ENCODE assay signal across 15 cellular contexts in the genomic region with DNA sequence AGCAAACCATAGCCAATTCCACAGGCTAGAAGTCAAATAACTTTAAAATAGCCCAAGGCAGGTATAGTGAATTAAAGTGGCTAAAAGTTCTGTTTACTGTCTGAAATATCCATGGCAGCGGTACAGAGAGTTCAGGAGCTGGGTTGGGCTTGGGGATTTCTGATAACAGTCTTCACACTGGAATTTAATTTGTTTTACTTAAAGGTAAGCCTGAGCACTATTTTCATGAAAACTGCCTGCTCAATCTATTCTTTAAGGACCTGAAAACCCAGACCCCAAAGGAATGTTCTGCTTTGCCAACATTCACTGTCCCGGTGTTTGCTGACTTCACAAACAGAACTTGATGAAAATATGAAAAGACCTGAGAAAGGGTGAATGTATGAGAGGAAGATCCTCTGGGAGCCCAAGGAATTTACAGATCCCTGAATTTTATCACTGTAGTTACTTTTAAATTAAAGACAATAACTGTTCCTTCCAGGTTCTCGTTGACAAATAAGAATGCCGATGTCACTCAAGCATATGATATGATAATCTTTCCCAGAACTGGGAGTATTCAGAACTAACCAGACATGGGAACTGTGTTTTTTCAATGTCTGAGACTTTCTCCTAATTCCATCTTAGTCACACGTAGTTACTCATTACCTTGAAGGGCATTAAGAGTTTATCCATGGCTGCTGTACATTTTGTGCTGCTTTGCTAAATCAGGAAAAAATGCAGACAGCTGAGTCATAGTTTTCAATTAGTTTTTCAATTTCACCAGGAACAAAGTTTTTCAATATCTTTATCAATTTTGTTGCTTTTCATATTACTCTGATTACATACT. TPM values are rescaled to one million over a fixed set of nuclear protein-coding genes. Genes with fewer than 3 reads are reported as not detected.
DNase-seq lines count a peak whose midpoint lies in the region; ATAC-seq and TF ChIP-seq lines count a peak whose summit lies in the region.
"Had no signal": no experiment of that assay in that cellular context is flagged by ENCODE, and none has a peak within 500 bp of the region (broad histone marks: within the 10 kb centered on the region; RNA-seq: fewer than 3 reads in every experiment).

No MANE protein-coding gene starts in this region.

- H4K20me1 ChIP-seq in GM23338 (replicated peaks; ENCODE audit: insufficient read depth): no peaks in the 10 kb centered on the region
- no peaks in the 10 kb centered on the region for H4K20me1 ChIP-seq in hepatocyte (ENCODE audit: insufficient read depth, poor library complexity, severe bottlenecking)

- no peak for ATAC-seq in GM23338
- no peak for ATAC-seq in stimulated activated memory B cell treated with anti-CD40 and anti-IgM and Interleukin-4, amounts not matched to agents 10 μg/mL and 1 μg/mL and 100 μg/mL, for 72 hours
- no peak for ATAC-seq in sciatic nerve
- ATAC-seq: natural killer cell treated with Interleukin-12 subunit alpha and Interleukin-12 subunit beta and Interleukin-15 and Interleukin-18, amount 100 ng/mL, for 72 hours had no signal

- WGBS in hepatocyte (ENCODE audit: low lambda C conversion rate, missing lambda C conversion rate): 21% methylated on average over 5 of the region's 5 CpGs

- H3K27ac Mint-ChIP-seq in GM23338: no peak overlapping the region
- H3K27ac Mint-ChIP-seq in stimulated activated memory B cell treated with anti-CD40 and anti-IgM and Interleukin-4, amounts not matched to agents 10 μg/mL and 1 μg/mL and 100 μg/mL, for 72 hours: no peak overlapping the region
- H3K27ac Mint-ChIP-seq in CD4-positive, alpha-beta memory T cell: no peak overlapping the region
- H3K27ac Mint-ChIP-seq: activated naive CD8-positive, alpha-beta T cell treated with anti-CD3 and anti-CD28 coated beads for 36 hours; natural killer cell treated with Interleukin-12 subunit alpha and Interleukin-12 subunit beta and Interleukin-15 and Interleukin-18, amount 100 ng/mL, for 72 hours had no signal

- H3K9me3 Mint-ChIP-seq in GM23338: no peaks in the 10 kb centered on the region
- no peaks in the 10 kb centered on the region for H3K9me3 Mint-ChIP-seq in stimulated activated memory B cell treated with anti-CD40 and anti-IgM and Interleukin-4, amounts not matched to agents 10 μg/mL and 1 μg/mL and 100 μg/mL, for 72 hours
- H3K9me3 Mint-ChIP-seq in CD4-positive, alpha-beta memory T cell: no peaks in the 10 kb centered on the region
- H3K9me3 Mint-ChIP-seq: activated naive CD8-positive, alpha-beta T cell treated with anti-CD3 and anti-CD28 coated beads for 36 hours; natural killer cell treated with Interleukin-12 subunit alpha and Interleukin-12 subunit beta and Interleukin-15 and Interleukin-18, amount 100 ng/mL, for 72 hours had no signal

- H3K36me3 ChIP-seq in GM23338 (ENCODE audit: insufficient read depth) (no peaks in the 10 kb centered on the region), ascending aorta (no peaks in the 10 kb centered on the region), hepatocyte (replicated peaks; ENCODE audit: insufficient read depth, low read depth) (no peaks in the 10 kb centered on the region)
- H3K36me3 ChIP-seq in CD4-positive, alpha-beta memory T cell (ENCODE audit: insufficient read depth, low read length): no peaks in the 10 kb centered on the region
- H3K36me3 ChIP-seq: HAP-1 had no signal

- H3K27me3 ChIP-seq in GM23338 (ENCODE audit: insufficient read depth) (no peaks in the 10 kb centered on the region), ascending aorta (no peaks in the 10 kb centered on the region), hepatocyte (no peaks in the 10 kb centered on the region)
- no peaks in the 10 kb centered on the region for H3K27me3 ChIP-seq in CD4-positive, alpha-beta memory T cell (ENCODE audit: insufficient read depth, low read length)

- H3K4me1 Mint-ChIP-seq in GM23338: no peaks in the 10 kb centered on the region; the same call in 2 of the 3 replicates
- no peaks in the 10 kb centered on the region for H3K4me1 Mint-ChIP-seq in stimulated activated memory B cell treated with anti-CD40 and anti-IgM and Interleukin-4, amounts not matched to agents 10 μg/mL and 1 μg/mL and 100 μg/mL, for 72 hours
- H3K4me1 Mint-ChIP-seq in CD4-positive, alpha-beta memory T cell: peaks cover 14 to 20% (median 15%) of the 10 kb centered on the region in 4 donors

- H3K4me3 Mint-ChIP-seq in GM23338: no peak overlapping the region
- H3K4me3 Mint-ChIP-seq in stimulated activated memory B cell treated with anti-CD40 and anti-IgM and Interleukin-4, amounts not matched to agents 10 μg/mL and 1 μg/mL and 100 μg/mL, for 72 hours: no peak overlapping the region
- no peak overlapping the region for H3K4me3 Mint-ChIP-seq in CD4-positive, alpha-beta memory T cell
- H3K4me3 Mint-ChIP-seq: activated naive CD8-positive, alpha-beta T cell treated with anti-CD3 and anti-CD28 coated beads for 36 hours; natural killer cell treated with Interleukin-12 subunit alpha and Interleukin-12 subunit beta and Interleukin-15 and Interleukin-18, amount 100 ng/mL, for 72 hours had no signal

- no peak overlapping the region for H3K4me3 ChIP-seq in GM23338
- H3K4me3 ChIP-seq in ascending aorta: no peak overlapping the region
- no peak overlapping the region for H3K4me3 ChIP-seq in hepatocyte
- H3K4me3 ChIP-seq in skeletal muscle cell (ENCODE audit: low read depth, low read length): no peak overlapping the region
- no peak overlapping the region for H3K4me3 ChIP-seq in CD4-positive, alpha-beta memory T cell (ENCODE audit: low read length in 2 of 2)
- H3K4me3 ChIP-seq: HAP-1 had no signal

- intact Hi-C loops in ascending aorta (cut with DNase I) (loop anchor here (5.0 kb wide), 1 partner anchor 39 kb away; no protein-coding TSS in a partner anchor), sciatic nerve (cut with DNase I) (no loop called here)
- intact Hi-C loops in CD4-positive, alpha-beta memory T cell (cut with micrococcal nuclease): no loop called here

- H3K4me2 ChIP-seq in GM23338 (no peak overlapping the region), hepatocyte (peak overlapping the region; percentile 53)

- POLR2A ChIA-PET in CD4-positive, alpha-beta memory T cell (lab: Charles Lee; ENCODE audit: partially characterized antibody): no interaction called here

- H3F3A ChIP-seq in GM23338 (replicated peaks; ENCODE audit: low read depth): no peaks in the 10 kb centered on the region

- CTCF ChIA-PET in CD4-positive, alpha-beta memory T cell (lab: Charles Lee; ENCODE audit: partially characterized antibody): interaction anchor here (1.3 kb wide), 1 partner anchor 16 kb away, joined by 3 read pairs; no protein-coding TSS in a partner anchor

- no peak for TF ChIP-seq CTCF in GM23338 (conservative IDR thresholded peaks at IDR 0.05; ENCODE audit: low read depth in 2 of 2)
- no peak for TF ChIP-seq CTCF in ascending aorta (IDR thresholded peaks at IDR 0.05)
- TF ChIP-seq CTCF in hepatocyte (IDR thresholded peaks at IDR 0.05; ENCODE audit: poor library complexity): no peak

- H3K4me1 ChIP-seq in GM23338 (ENCODE audit: insufficient read depth) (no peaks in the 10 kb centered on the region), ascending aorta (peaks cover 3 to 8% of the 10 kb centered on the region in 2 donors), hepatocyte (ENCODE audit: insufficient read depth) (peaks cover 56% of the 10 kb centered on the region)
- peaks cover 13% of the 10 kb centered on the region for H3K4me1 ChIP-seq in CD4-positive, alpha-beta memory T cell (ENCODE audit: insufficient read depth, low read length)
- H3K4me1 ChIP-seq: HAP-1 had no signal

- H3K79me2 ChIP-seq in GM23338 (replicated peaks; ENCODE audit: insufficient read depth) (no peaks in the 10 kb centered on the region), hepatocyte (no peaks in the 10 kb centered on the region)

- H3K27ac ChIP-seq in GM23338 (ENCODE audit: low read depth) (no peak overlapping the region), ascending aorta (peak overlapping the region; percentile 32 to 53), hepatocyte (peak overlapping the region; percentile 93)
- no peak overlapping the region for H3K27ac ChIP-seq in CD4-positive, alpha-beta memory T cell (ENCODE audit: low read depth, low read length)

- no peaks in the 10 kb centered on the region for H3K9me2 ChIP-seq in GM23338 (ENCODE audit: insufficient read depth)
- H3K9me2 ChIP-seq in hepatocyte (replicated peaks; ENCODE audit: insufficient read depth): no peaks in the 10 kb centered on the region

- DNase-seq in GM23338 (ENCODE audit: low spot score): no peak
- no peak for DNase-seq in ascending aorta (ENCODE audit: low spot score in 2 of 2)
- DNase-seq in hepatocyte (ENCODE audit: low spot score): peak; percentile 69
- peak; percentile 85 for DNase-seq in skeletal muscle cell (ENCODE audit: low read depth)
- no peak for DNase-seq in cerebellum (ENCODE audit: low spot score)
- DNase-seq in sciatic nerve (ENCODE audit: low spot score): no peak
- no peak for DNase-seq in CD4-positive, alpha-beta memory T cell
- DNase-seq: activated CD4-positive, alpha-beta T cell treated with anti-CD3 and anti-CD28 coated beads for 4 hours; activated naive CD8-positive, alpha-beta T cell treated with anti-CD3 and anti-CD28 coated beads for 36 hours; DMS153; NCI-H146; RPMI8226 had no signal

- H3K27me3 Mint-ChIP-seq in GM23338 (ENCODE audit: insufficient read depth, low read depth, poor library complexity): no peaks in the 10 kb centered on the region
- H3K27me3 Mint-ChIP-seq in stimulated activated memory B cell treated with anti-CD40 and anti-IgM and Interleukin-4, amounts not matched to agents 10 μg/mL and 1 μg/mL and 100 μg/mL, for 72 hours: peaks cover 28% of the 10 kb centered on the region
- peaks cover 0 to 4% of the 10 kb centered on the region in 2 donors for H3K27me3 Mint-ChIP-seq in CD4-positive, alpha-beta memory T cell

- H3K9me3 ChIP-seq in ascending aorta (no peaks in the 10 kb centered on the region), hepatocyte (ENCODE audit: low read depth) (no peaks in the 10 kb centered on the region)
- H3K9me3 ChIP-seq in CD4-positive, alpha-beta memory T cell (ENCODE audit: control insufficient read depth in 1 of 2, low read length in 2 of 2): no peaks in the 10 kb centered on the region
- H3K9me3 ChIP-seq: HAP-1 had no signal

- no peaks in the 10 kb centered on the region for H3K36me3 Mint-ChIP-seq in GM23338 (ENCODE audit: low read depth)
- no peaks in the 10 kb centered on the region for H3K36me3 Mint-ChIP-seq in stimulated activated memory B cell treated with anti-CD40 and anti-IgM and Interleukin-4, amounts not matched to agents 10 μg/mL and 1 μg/mL and 100 μg/mL, for 72 hours
- H3K36me3 Mint-ChIP-seq in CD4-positive, alpha-beta memory T cell: no peaks in the 10 kb centered on the region
- H3K36me3 Mint-ChIP-seq: activated naive CD8-positive, alpha-beta T cell treated with anti-CD3 and anti-CD28 coated beads for 36 hours; natural killer cell treated with Interleukin-12 subunit alpha and Interleukin-12 subunit beta and Interleukin-15 and Interleukin-18, amount 100 ng/mL, for 72 hours had no signal

- peak overlapping the region; percentile 23; the same call in 1 of the 2 replicates for H2AFZ ChIP-seq in GM23338
- H2AFZ ChIP-seq in hepatocyte: no peak overlapping the region

RNA-seq across cellular contexts. Expression of gene ITGB6, which starts 28.3 kb away (rescaled TPM):
- not detected in 2 replicates for total RNA-seq in GM23338 (2014; rRNA removed; shearing (Covaris generic))
- not detected in 2 replicates for polyA plus RNA-seq in GM23338 (2016; fragmentation: Nextera tagmentation; extraction: Ambion mirVana)
- not detected for total RNA-seq in ascending aorta
- 37.4 and 41.1 TPM in 2 replicates for total RNA-seq in hepatocyte
- 20.3 and 21.0 TPM in 2 replicates for polyA plus RNA-seq in hepatocyte
- total RNA-seq in cerebellum: 0.27 TPM
- not detected for total RNA-seq in sciatic nerve
- not detected for total RNA-seq in CD4-positive, alpha-beta memory T cell
- not detected for polyA plus RNA-seq in CD4-positive, alpha-beta memory T cell
- total RNA-seq: activated naive CD8-positive, alpha-beta T cell treated with anti-CD3 and anti-CD28 coated beads for 36 hours; natural killer cell treated with Interleukin-12 subunit alpha and Interleukin-12 subunit beta and Interleukin-15 and Interleukin-18, amount 100 ng/mL, for 72 hours had no signal

Comparison
In these comparisons a context has a peak if more than half of its experiments do, and no peak if none do; other contexts are left out.
1. DNase-seq: peak in hepatocyte (single experiment) and skeletal muscle cell (single experiment); none in GM23338 (single experiment), ascending aorta (0 of 2), cerebellum (single experiment), sciatic nerve (single experiment) and CD4-positive, alpha-beta memory T cell (0 of 5).
2. H3K27ac ChIP-seq: peak in ascending aorta (2 of 2) and hepatocyte (single experiment); none in GM23338 (single experiment) and CD4-positive, alpha-beta memory T cell (single experiment).
3. RNA of gene ITGB6, which starts 28.3 kb away (total RNA-seq): 37.4 to 41.1 TPM in hepatocyte; 0.27 TPM in cerebellum (single experiment), not detected in sciatic nerve (single experiment), not detected in GM23338, not detected in ascending aorta (single experiment) and not detected in CD4-positive, alpha-beta memory T cell; every median in the first group is over 10 times any median in the second.